ENCODE assay signal across 12 cellular contexts in the genomic region with DNA sequence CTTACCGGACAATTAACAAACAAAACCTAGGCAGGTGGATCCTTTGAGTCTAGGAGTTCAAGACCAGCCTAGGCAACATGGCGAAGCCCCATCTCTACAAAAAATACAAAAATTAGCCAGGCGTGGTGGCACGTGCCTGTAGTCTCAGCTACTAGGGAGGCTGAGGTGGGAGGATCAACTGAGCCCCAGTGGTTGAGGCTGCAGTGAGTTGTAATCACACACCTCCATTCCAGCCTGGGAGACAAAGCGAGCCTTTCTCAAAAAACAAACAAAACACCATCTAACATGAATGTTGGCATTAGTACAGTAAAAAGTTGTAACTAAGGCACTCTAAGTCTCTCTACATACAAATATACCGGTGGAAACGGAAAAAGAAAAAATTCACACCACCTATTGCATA. TPM values are rescaled to one million over a fixed set of nuclear protein-coding genes. Genes with fewer than 3 reads are reported as not detected.
DNase-seq lines count a peak whose midpoint lies in the region; ATAC-seq and TF ChIP-seq lines count a peak whose summit lies in the region.
"Had no signal": no experiment of that assay in that cellular context is flagged by ENCODE, and none has a peak within 500 bp of the region (broad histone marks: within the 10 kb centered on the region; RNA-seq: fewer than 3 reads in every experiment).

No MANE protein-coding gene starts in this region.

- no peak for DNase-seq in stimulated activated naive CD8-positive, alpha-beta T cell treated with anti-CD3 and anti-CD28 coated beads, Interleukin-15, Interleukin-2, amounts not matched to agents 100 U/mL and 50 U/mL, for 24 hours
- no peak for DNase-seq in activated CD4-positive, alpha-beta memory T cell treated with anti-CD3 and anti-CD28 coated beads, Interleukin-2, amount 10 ng/mL, durations not matched to agents 7 days and 5 days
- DNase-seq in hepatocyte (ENCODE audit: low spot score) (no peak), cardiac septum (ENCODE audit: low spot score) (no peak), NCI-H2196 (lab: John Stamatoyannopoulos, UW; ENCODE audit: unreplicated experiment) (no peak), GM19238 (ENCODE audit: insufficient read length, low spot score) (no peak)
- DNase-seq: foreskin fibroblast; GOT3; NCI-H2171; stimulated activated CD4-positive, alpha-beta T cell treated with anti-CD3 and anti-CD28 coated beads, Interleukin-1b, Interleukin-23, amount 100 ng/mL, for 48 hours had no signal

- H3K27ac Mint-ChIP-seq in stimulated activated naive CD8-positive, alpha-beta T cell treated with anti-CD3 and anti-CD28 coated beads, Interleukin-15, Interleukin-2, amounts not matched to agents 100 ng/mL and 50 ng/mL, for 24 hours, result peak overlapping the region; percentile 71
- no peak overlapping the region for H3K27ac Mint-ChIP-seq in activated CD4-positive, alpha-beta memory T cell treated with anti-CD3 and anti-CD28 coated beads, Interleukin-2, amount 10 ng/mL, durations not matched to agents 7 days and 5 days

- POLR2A ChIA-PET in activated CD4-positive, alpha-beta memory T cell treated with anti-CD3 and anti-CD28 coated beads, Interleukin-2, amount 10 ng/mL, durations not matched to agents 7 days and 5 days (lab: Charles Lee), result no interaction called here

- CTCF ChIA-PET in activated CD4-positive, alpha-beta memory T cell treated with anti-CD3 and anti-CD28 coated beads, Interleukin-2, amount 10 ng/mL, durations not matched to agents 7 days and 5 days (lab: Charles Lee), result no interaction called here

- WGBS in hepatocyte (ENCODE audit: low lambda C conversion rate, missing lambda C conversion rate), result 96% methylated on average over 7 of the region's 7 CpGs

- ATAC-seq in stimulated activated naive CD8-positive, alpha-beta T cell treated with anti-CD3 and anti-CD28 coated beads, Interleukin-15, Interleukin-2, amounts not matched to agents 100 U/mL and 50 U/mL, for 24 hours, result no peak
- no peak for ATAC-seq in HG02981 (IDR thresholded peaks at IDR 0.05; ENCODE audit: unreplicated experiment)

- no peak overlapping the region for H3K27ac ChIP-seq in hepatocyte

- H3K36me3 ChIP-seq in hepatocyte (replicated peaks; ENCODE audit: insufficient read depth, low read depth), result no peaks in the 10 kb centered on the region

- peak overlapping the region; percentile 92 for H3K4me3 Mint-ChIP-seq in stimulated activated naive CD8-positive, alpha-beta T cell treated with anti-CD3 and anti-CD28 coated beads, Interleukin-15, Interleukin-2, amounts not matched to agents 100 ng/mL and 50 ng/mL, for 24 hours
- H3K4me3 Mint-ChIP-seq in activated CD4-positive, alpha-beta memory T cell treated with anti-CD3 and anti-CD28 coated beads, Interleukin-2, amount 10 ng/mL, durations not matched to agents 7 days and 5 days, result peak overlapping the region; percentile 34

- TF ChIP-seq CTCF in hepatocyte (IDR thresholded peaks at IDR 0.05; ENCODE audit: poor library complexity), result no peak

- peaks cover 83% of the 10 kb centered on the region for H3K79me2 ChIP-seq in hepatocyte

- H4K20me1 ChIP-seq in hepatocyte (ENCODE audit: insufficient read depth, poor library complexity, severe bottlenecking), result peaks cover 37% of the 10 kb centered on the region

- H3K4me2 ChIP-seq in hepatocyte, result peak overlapping the region; percentile 80

- no peaks in the 10 kb centered on the region for H3K9me3 ChIP-seq in hepatocyte (ENCODE audit: low read depth)

- peaks cover 74% of the 10 kb centered on the region for H3K36me3 Mint-ChIP-seq in stimulated activated naive CD8-positive, alpha-beta T cell treated with anti-CD3 and anti-CD28 coated beads, Interleukin-15, Interleukin-2, amounts not matched to agents 100 ng/mL and 50 ng/mL, for 24 hours (ENCODE audit: low read depth)
- H3K36me3 Mint-ChIP-seq in activated CD4-positive, alpha-beta memory T cell treated with anti-CD3 and anti-CD28 coated beads, Interleukin-2, amount 10 ng/mL, durations not matched to agents 7 days and 5 days (ENCODE audit: low read depth), result peaks cover 68% of the 10 kb centered on the region

- H3K9me3 Mint-ChIP-seq in stimulated activated naive CD8-positive, alpha-beta T cell treated with anti-CD3 and anti-CD28 coated beads, Interleukin-15, Interleukin-2, amounts not matched to agents 100 ng/mL and 50 ng/mL, for 24 hours, result no peaks in the 10 kb centered on the region
- no peaks in the 10 kb centered on the region for H3K9me3 Mint-ChIP-seq in activated CD4-positive, alpha-beta memory T cell treated with anti-CD3 and anti-CD28 coated beads, Interleukin-2, amount 10 ng/mL, durations not matched to agents 7 days and 5 days

- H3K4me3 ChIP-seq in hepatocyte, result no peak overlapping the region

- H3K9me2 ChIP-seq in hepatocyte (replicated peaks; ENCODE audit: insufficient read depth), result no peaks in the 10 kb centered on the region

- H3K4me1 Mint-ChIP-seq in stimulated activated naive CD8-positive, alpha-beta T cell treated with anti-CD3 and anti-CD28 coated beads, Interleukin-15, Interleukin-2, amounts not matched to agents 100 ng/mL and 50 ng/mL, for 24 hours (ENCODE audit: low read depth), result peaks cover 77% of the 10 kb centered on the region
- peaks cover 61% of the 10 kb centered on the region for H3K4me1 Mint-ChIP-seq in activated CD4-positive, alpha-beta memory T cell treated with anti-CD3 and anti-CD28 coated beads, Interleukin-2, amount 10 ng/mL, durations not matched to agents 7 days and 5 days

- H2AFZ ChIP-seq in hepatocyte, result no peak overlapping the region

- peaks cover 33% of the 10 kb centered on the region for H3K4me1 ChIP-seq in hepatocyte (ENCODE audit: insufficient read depth)

- intact Hi-C loops in cardiac septum (cut with DNase I), result no loop called here

- H3K27me3 ChIP-seq in hepatocyte, result no peaks in the 10 kb centered on the region

- H3K27me3 Mint-ChIP-seq in stimulated activated naive CD8-positive, alpha-beta T cell treated with anti-CD3 and anti-CD28 coated beads, Interleukin-15, Interleukin-2, amounts not matched to agents 100 ng/mL and 50 ng/mL, for 24 hours, result no peaks in the 10 kb centered on the region
- H3K27me3 Mint-ChIP-seq in activated CD4-positive, alpha-beta memory T cell treated with anti-CD3 and anti-CD28 coated beads, Interleukin-2, amount 10 ng/mL, durations not matched to agents 7 days and 5 days, result no peaks in the 10 kb centered on the region

RNA-seq across cellular contexts. Expression of a gene that starts 5.3 kb away (rescaled TPM):
- total RNA-seq in activated CD4-positive, alpha-beta memory T cell treated with anti-CD3 and anti-CD28 coated beads, Interleukin-2, amount 10 ng/mL, durations not matched to agents 7 days and 5 days, result 10 to 100 TPM; 94.9 to 96.9 TPM
- 110 and 133 TPM in 2 replicates for total RNA-seq in hepatocyte
- 37.2 and 38.6 TPM in 2 replicates for polyA plus RNA-seq in hepatocyte
- 45.4 TPM for total RNA-seq in cardiac septum
